Comparison of ENCODE assay signal across 8 cellular contexts in genomic region chr2:45650851-45651414, GRCh38. TPM values are rescaled to one million over a fixed set of nuclear protein-coding genes. Genes with fewer than 3 reads are reported as not detected.
A peak's percentile ranks its signal among the peaks of the same experiment; 100 is the strongest.
DNase-seq lines count a peak whose midpoint lies in the region; ATAC-seq and TF ChIP-seq lines count a peak whose summit lies in the region.

No MANE protein-coding gene starts in this region.

- peak overlapping the region; percentile 89 for H3K9ac ChIP-seq in ES-I3 (ENCODE audit: low read depth, low read length)
- peak overlapping the region; percentile 91 for H3K9ac ChIP-seq in GM23248
- H3K9ac ChIP-seq in stomach smooth muscle (ENCODE audit: low read length in 2 of 2) = peak overlapping the region; percentile 86 to 88

- DNase-seq in GM23248 (peak; percentile 96), Kasumi-1 (lab: John Stamatoyannopoulos, UW) (peak; percentile 89 to 91), SIG-M5 (lab: John Stamatoyannopoulos, UW) (peak; percentile 66), foreskin keratinocyte (peak; percentile 83 to 91)
- DNase-seq in activated gamma-delta T cell treated with anti-CD3 and anti-CD28 coated beads, Interleukin-2, amount 50 U/mL, for 16 hours (ENCODE audit: low read depth) = peak; percentile 89

- H3K27me3 ChIP-seq in GM23248 (replicated peaks; ENCODE audit: insufficient read depth) (no peaks in the 10 kb centered on the region), foreskin keratinocyte (peaks cover 9% of the 10 kb centered on the region), neuron (ENCODE audit: insufficient read depth, low read length) (no peaks in the 10 kb centered on the region), stomach smooth muscle (ENCODE audit: control insufficient read depth in 1 of 2, insufficient read depth in 2 of 2, low read length in 2 of 2) (no peaks in the 10 kb centered on the region)

- H3K9me3 ChIP-seq in ES-I3 (ENCODE audit: control insufficient read depth, insufficient read depth, low read length) (no peaks in the 10 kb centered on the region), GM23248 (ENCODE audit: low read depth) (no peaks in the 10 kb centered on the region), neuron (ENCODE audit: low read length) (peaks cover 1% of the 10 kb centered on the region), stomach smooth muscle (ENCODE audit: control insufficient read depth in 2 of 2, low read length in 2 of 2) (no peaks in the 10 kb centered on the region)

- peak overlapping the region; percentile 95 for H3K4me3 ChIP-seq in GM23248
- H3K4me3 ChIP-seq in neuron (ENCODE audit: low read length) = peak overlapping the region; percentile 82
- H3K4me3 ChIP-seq in stomach smooth muscle (ENCODE audit: low read length in 2 of 2) = peak overlapping the region; percentile 80 to 88

- peaks cover 45% of the 10 kb centered on the region for H3K79me2 ChIP-seq in GM23248 (ENCODE audit: insufficient read depth)

- H2AFZ ChIP-seq in GM23248 = peak overlapping the region; percentile 93
- peak overlapping the region; percentile 91 for H2AFZ ChIP-seq in neuron (ENCODE audit: low read depth, low read length)

- H3K9me2 ChIP-seq in GM23248 (ENCODE audit: insufficient read depth) = no peaks in the 10 kb centered on the region

- H3K36me3 ChIP-seq in ES-I3 (ENCODE audit: insufficient read depth, low read length) (no peaks in the 10 kb centered on the region), GM23248 (ENCODE audit: low read depth) (no peaks in the 10 kb centered on the region), neuron (ENCODE audit: insufficient read depth, low read length) (no peaks in the 10 kb centered on the region), stomach smooth muscle (ENCODE audit: control insufficient read depth in 2 of 2, insufficient read depth in 2 of 2, low read length in 2 of 2) (no peaks in the 10 kb centered on the region)

- peak overlapping the region; percentile 96 for H3K4me2 ChIP-seq in GM23248 (ENCODE audit: unreplicated experiment)

- peaks cover 15% of the 10 kb centered on the region; the same call in 1 of the 2 replicates for H3F3A ChIP-seq in GM23248 (ENCODE audit: insufficient read depth)

- WGBS in GM23248 (ENCODE audit: low coverage in 1 of 2, low lambda C conversion rate in 2 of 2, missing lambda C conversion rate in 2 of 2), 2 experiments = 1% methylated on average over 42 to 43 of the region's 79 CpGs

- peak; percentile 83 for ATAC-seq in foreskin keratinocyte

- H4K20me1 ChIP-seq in GM23248 (ENCODE audit: insufficient read depth) = no peaks in the 10 kb centered on the region

- in situ Hi-C loops in GM23248 (cut with MboI) = no loop called here

- H3K4me1 ChIP-seq in ES-I3 (ENCODE audit: insufficient read depth, low read length) (no peaks in the 10 kb centered on the region), GM23248 (ENCODE audit: insufficient read depth) (peaks cover 13% of the 10 kb centered on the region), foreskin keratinocyte (no peaks in the 10 kb centered on the region), neuron (ENCODE audit: insufficient read depth, low read length) (peaks cover 42% of the 10 kb centered on the region), stomach smooth muscle (ENCODE audit: control insufficient read depth, insufficient read depth, low read length) (peaks cover 39% of the 10 kb centered on the region)

- H3K27ac ChIP-seq in GM23248 (peak overlapping the region; percentile 83), foreskin keratinocyte (peak overlapping the region; percentile 77), stomach smooth muscle (ENCODE audit: low read length) (peak overlapping the region; percentile 94)

- peak; percentile 71 for TF ChIP-seq CTCF in foreskin keratinocyte (conservative IDR thresholded peaks at IDR 0.05)

RNA-seq across cellular contexts. Expression of gene PRKCE, which starts 0.5 kb away (rescaled TPM):
- 5.9 and 15.7 TPM in 2 replicates for total RNA-seq in GM23248 (2014; rRNA removed; shearing (Covaris generic))
- polyA plus RNA-seq in GM23248 (2016; fragmentation: Nextera tagmentation; extraction: Ambion mirVana) (7.0 TPM in 2 replicates), foreskin keratinocyte (0.56 and 0.93 TPM in 2 replicates)
- total RNA-seq in foreskin keratinocyte = 2.5 and 2.6 TPM in 2 replicates

RNA-seq across cellular contexts. Expression of gene SRBD1, which starts 39.9 kb away (rescaled TPM):
- 13.0 and 19.2 TPM in 2 replicates for total RNA-seq in GM23248 (2014; rRNA removed; shearing (Covaris generic))
- polyA plus RNA-seq in GM23248 (2016; fragmentation: Nextera tagmentation; extraction: Ambion mirVana) (8.1 and 9.9 TPM in 2 replicates), foreskin keratinocyte (6.9 and 8.0 TPM in 2 replicates)
- total RNA-seq in foreskin keratinocyte = 16.8 and 20.0 TPM in 2 replicates

Comparison
In these comparisons a context has a peak if more than half of its experiments do, and no peak if none do; other contexts are left out.
1. Peak in every context shown above with its lines: DNase-seq, ATAC-seq, H3K4me3 ChIP-seq and H3K27ac ChIP-seq.